Comparison of ENCODE assay signal across 27 cellular contexts in genomic region chr9:14389622-14390021, GRCh38.
DNase-seq lines count a peak whose midpoint lies in the region; ATAC-seq, FAIRE-seq and TF ChIP-seq lines count a peak whose summit lies in the region.
"Had no signal": no experiment of that assay in that cellular context is flagged by ENCODE, and none has a peak within 500 bp of the region (broad histone marks: within the 10 kb centered on the region; RNA-seq: fewer than 3 reads in every experiment).

No MANE protein-coding gene starts in this region.

- H3K4me1 ChIP-seq in HEK293 (ENCODE audit: control insufficient read depth, insufficient read depth, low read length) = no peaks in the 10 kb centered on the region
- peaks cover 0 to 15% of the 10 kb centered on the region in 2 experiments; a peak in 2 of 5 replicates for H3K4me1 ChIP-seq in K562 (replicated peaks in 1 of 2; ENCODE audit: control insufficient read depth in 2 of 2, insufficient read depth in 2 of 2, low read length in 2 of 2)
- H3K4me1 ChIP-seq in thyroid gland = no peaks in the 10 kb centered on the region
- H3K4me1 ChIP-seq: BE2C had no signal

- TF ChIP-seq POLR2A in K562 (conservative IDR thresholded peaks at IDR 0.05) (no peak), thyroid gland (IDR thresholded peaks at IDR 0.05) (no peak)

- no peak for ATAC-seq in K562
- no peak for ATAC-seq in HG03108 (IDR thresholded peaks at IDR 0.05; ENCODE audit: unreplicated experiment)
- ATAC-seq: GM12878 had no signal

- POLR2A ChIA-PET in HEK293 (lab: Yijun Ruan, JAX) = no interaction called here
- POLR2A ChIA-PET in K562 (lab: Yijun Ruan, JAX) = interaction anchor here (1.0 kb wide), 1 partner anchor 45 kb away, joined by 3 read pairs; no protein-coding TSS in a partner anchor

- H3K4me2 ChIP-seq in K562 (ENCODE audit: insufficient read depth, low read length) = no peak overlapping the region
- H3K4me2 ChIP-seq: BLaER1 had no signal

- H3K27ac ChIP-seq in HEK293 (ENCODE audit: extremely low read depth, low read depth, low read length) (no peak overlapping the region), K562 (ENCODE audit: extremely low read depth, low read depth, low read length) (no peak overlapping the region), WERI-Rb-1 (no peak overlapping the region), thyroid gland (no peak overlapping the region)
- H3K27ac ChIP-seq: BLaER1 had no signal

- intact Hi-C loops in K562 (cut with micrococcal nuclease) (no loop called here), thyroid gland (cut with DNase I) (no loop called here)

- no peak overlapping the region for H2AFZ ChIP-seq in K562 (ENCODE audit: low read depth, low read length)

- FAIRE-seq in K562 (lab: Jason Lieb, UNC) = no peak
- FAIRE-seq: GM12878, GM12892, GM18507 had no signal

- DNase-seq in NCI-H446 treated with DMSO at 0.1 percent for 48 hours (lab: John Stamatoyannopoulos, UW) (peak; percentile 88), K562 (ENCODE audit: extremely low read depth in 1 of 4, low spot score in 3 of 4) (peak in 1 of 4 experiments; percentile 8), fibroblast of gingiva (ENCODE audit: low read depth) (peak; percentile 17), SIG-M5 (lab: John Stamatoyannopoulos, UW) (no peak), WERI-Rb-1 (no peak), thyroid gland (no peak)
- DNase-seq: 8988T; ACHN; BE2C; C1 segment of cervical spinal cord; CD4-positive, alpha-beta memory T cell; CD4-positive, CD25-positive, alpha-beta regulatory T cell; CD8-positive, alpha-beta memory T cell; COR-L47; DMS 273 treated with DMSO at 0.1 percent for 48 hours; DMS153; DMS53; DMS79; DND-41; EL; GDM1 had no signal

- no peaks in the 10 kb centered on the region for H3K27me3 ChIP-seq in K562 (ENCODE audit: control insufficient read depth in 2 of 2, insufficient read depth in 2 of 2, low read length in 2 of 2)
- no peaks in the 10 kb centered on the region for H3K27me3 ChIP-seq in WERI-Rb-1 (ENCODE audit: insufficient read depth, low read depth, severe bottlenecking)
- H3K27me3 ChIP-seq in thyroid gland = no peaks in the 10 kb centered on the region
- H3K27me3 ChIP-seq: BE2C, BLaER1 had no signal

- BruUV-seq in K562 (replicated peaks; lab: Mats Ljungman, UMichigan) = no TSS peak

- no peak for TF ChIP-seq EP300 in K562 (IDR thresholded peaks at IDR 0.05; ENCODE audit: low read length)

- no peaks in the 10 kb centered on the region for H3K79me2 ChIP-seq in K562 (ENCODE audit: control insufficient read depth, insufficient read depth, low read length)

- H4K20me1 ChIP-seq in K562 (replicated peaks; ENCODE audit: control insufficient read depth, insufficient read depth, low read length) = no peaks in the 10 kb centered on the region
- H4K20me1 ChIP-seq: BLaER1 had no signal

- CTCF ChIA-PET in HEK293 (lab: Yijun Ruan, JAX) (interaction anchor here (0.6 to 1.4 kb wide), 4 partner anchors 25 to 75 kb away, joined by 3 to 4 read pairs (median 4); no protein-coding TSS in a partner anchor), K562 (lab: Yijun Ruan, JAX; ENCODE audit: low intra/inter-chr PET ratio) (no interaction called here)

- in situ Hi-C loops in K562 (cut with MboI) = no loop called here

- H3K9me3 ChIP-seq in HEK293 (ENCODE audit: control insufficient read depth, insufficient read depth, low read depth, low read length) (no peaks in the 10 kb centered on the region), K562 (replicated peaks; ENCODE audit: control insufficient read depth, insufficient read depth, low read depth, low read length) (peaks cover 7% of the 10 kb centered on the region), WERI-Rb-1 (ENCODE audit: severe bottlenecking) (peaks cover 4% of the 10 kb centered on the region), thyroid gland (no peaks in the 10 kb centered on the region)
- H3K9me3 ChIP-seq: BE2C had no signal

- 100% methylated on average over 1 of the region's 2 CpGs for WGBS in K562 (ENCODE audit: insufficient coverage, low coverage, missing lambda C conversion rate)
- 92 to 93% methylated on average over 2 of the region's 2 CpGs for WGBS in thyroid gland, 2 donors

- H3K36me3 ChIP-seq in HEK293 (ENCODE audit: control insufficient read depth in 2 of 2, insufficient read depth in 1 of 2, low read length in 2 of 2) = no peaks in the 10 kb centered on the region
- no peaks in the 10 kb centered on the region for H3K36me3 ChIP-seq in K562 (ENCODE audit: control insufficient read depth, insufficient read depth, low read length)
- H3K36me3 ChIP-seq in WERI-Rb-1 = no peaks in the 10 kb centered on the region
- H3K36me3 ChIP-seq in thyroid gland = no peaks in the 10 kb centered on the region
- H3K36me3 ChIP-seq: BE2C, BLaER1 had no signal

- no peak for TF ChIP-seq RAD21 in K562 (CRISPR knock-in tag; conservative IDR thresholded peaks at IDR 0.05 in 1 of 2, IDR thresholded peaks at IDR 0.05 in 1 of 2)

- no peak for TF ChIP-seq CTCF in HEK293 (tag by site-specific recombination; IDR thresholded peaks at IDR 0.05)
- no peak for TF ChIP-seq CTCF in K562 (IDR thresholded peaks at IDR 0.05 in 2 of 3, conservative IDR thresholded peaks at IDR 0.05 in 1 of 3; ENCODE audit: insufficient read depth in 2 of 3, low read depth in 1 of 3, low read length in 3 of 3)
- no peak for TF ChIP-seq CTCF in WERI-Rb-1 (IDR thresholded peaks at IDR 0.05; ENCODE audit: low read depth, low read length)
- TF ChIP-seq CTCF in thyroid gland (IDR thresholded peaks at IDR 0.05) = no peak

- no peaks in the 10 kb centered on the region for H3K9me1 ChIP-seq in K562 (ENCODE audit: control insufficient read depth, insufficient read depth, low read length)

- no peak overlapping the region for H3K9ac ChIP-seq in K562 (ENCODE audit: insufficient read depth in 1 of 2, low read depth in 2 of 2, low read length in 2 of 2)
- H3K9ac ChIP-seq: BLaER1 had no signal

- no peak overlapping the region for H3K4me3 ChIP-seq in HEK293 (ENCODE audit: low read depth, low read length)
- no peak overlapping the region for H3K4me3 ChIP-seq in K562
- no peak overlapping the region for H3K4me3 ChIP-seq in WERI-Rb-1 (ENCODE audit: low read depth, low read length)
- H3K4me3 ChIP-seq in thyroid gland (replicated peaks in 1 of 3) = no peak overlapping the region
- H3K4me3 ChIP-seq: BLaER1, GM12878 had no signal

TF ChIP-seq in HEK293, 187 proteins besides CTCF, POLR2A, EP300 and RAD21:
- TF ChIP-seq ZNF473 (tag by site-specific recombination; IDR thresholded peaks at IDR 0.05) (no peak), ATF2 (tag by site-specific recombination; IDR thresholded peaks at IDR 0.05; ENCODE audit: low read depth) (0 out of 2 replicates have a peak, but pooled peaks have one; percentile 67)

TF ChIP-seq in K562, 482 proteins besides CTCF, POLR2A, EP300 and RAD21 (continues in another document):
- peak; percentile 58; the same call in 1 of the 2 replicates for TF ChIP-seq ATF7 (IDR thresholded peaks at IDR 0.05)
- TF ChIP-seq SRF (CRISPR knock-in tag; IDR thresholded peaks at IDR 0.05) = no peak
- no peak for TF ChIP-seq ZBTB9 (CRISPR knock-in tag; IDR thresholded peaks at IDR 0.05)
- peak; percentile 53 for TF ChIP-seq ATF3 (IDR thresholded peaks at IDR 0.05)
- no peak for TF ChIP-seq ATF3 (CRISPR knock-in tag; conservative IDR thresholded peaks at IDR 0.05)
- no peak for TF ChIP-seq HNRNPK (IDR thresholded peaks at IDR 0.05; ENCODE audit: low read depth, low read length, poor library complexity, severe bottlenecking)
- TF ChIP-seq ZNF395 (CRISPR knock-in tag; IDR thresholded peaks at IDR 0.05) = no peak
- no peak for TF ChIP-seq ZNF444 (CRISPR knock-in tag; IDR thresholded peaks at IDR 0.05)
- TF ChIP-seq ZEB2 (IDR thresholded peaks at IDR 0.05) = no peak
- no peak for TF ChIP-seq ZNF124 (CRISPR knock-in tag; IDR thresholded peaks at IDR 0.05)
- no peak for TF ChIP-seq PURB (CRISPR knock-in tag; IDR thresholded peaks at IDR 0.05; ENCODE audit: low read depth)
- TF ChIP-seq ELK1 (CRISPR knock-in tag; IDR thresholded peaks at IDR 0.05) = no peak
- no peak for TF ChIP-seq SIN3B (IDR thresholded peaks at IDR 0.05; ENCODE audit: low read depth)
- TF ChIP-seq PHB (CRISPR knock-in tag; IDR thresholded peaks at IDR 0.05) = no peak

Comparison
In these comparisons a context has a peak if more than half of its experiments do, and no peak if none do; other contexts are left out.
1. DNase-seq: peak in NCI-H446 treated with DMSO at 0.1 percent for 48 hours (single experiment) and fibroblast of gingiva (single experiment); none in SIG-M5 (single experiment), WERI-Rb-1 (single experiment) and thyroid gland (0 of 2).
2. Of the 44 proteins assayed by ChIP-seq in both K562 and HEK293: peak only in K562: none; only in HEK293: ATF2; in both: none; in neither: 43.